In the genomic region with DNA sequence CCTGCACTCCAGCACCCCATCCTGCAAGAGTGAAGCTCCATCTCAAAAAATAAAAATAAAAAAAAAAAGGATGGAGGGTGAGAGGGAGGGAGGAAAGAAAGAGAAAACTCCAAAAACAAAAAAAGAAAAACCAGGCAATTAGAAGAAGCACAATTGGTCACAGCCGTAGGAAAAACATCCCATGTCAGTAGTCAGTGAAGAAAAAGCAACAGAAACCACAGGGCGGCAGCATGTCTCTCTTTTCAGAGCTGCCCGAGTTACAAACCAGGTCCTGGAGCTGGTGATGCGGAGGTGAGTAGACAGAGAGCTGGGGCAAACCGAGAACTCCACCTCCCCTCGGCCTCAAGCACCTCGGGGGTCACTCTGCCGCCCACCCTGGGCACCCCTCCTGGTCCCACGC, we compare ENCODE assay signal across 8 cellular contexts. TPM values are rescaled to one million over a fixed set of nuclear protein-coding genes. Genes with fewer than 3 reads are reported as not detected.
A peak's percentile ranks its signal among the peaks of the same experiment; 100 is the strongest.
DNase-seq lines count a peak whose midpoint lies in the region; ATAC-seq and TF ChIP-seq lines count a peak whose summit lies in the region.
"Not testable (repeated sequence)": the region's sequence is repeated elsewhere in the genome, so short reads cannot be mapped to it uniquely, and the experiment has no call there.

No MANE protein-coding gene starts in this region.

- not testable (repeated sequence) for TF ChIP-seq EP300 in neural cell (conservative IDR thresholded peaks at IDR 0.05; ENCODE audit: poor library complexity, severe bottlenecking)

- H3K4me1 ChIP-seq in BE2C: peaks cover 31% of the 10 kb centered on the region
- H3K4me1 ChIP-seq in right atrium auricular region: peaks cover 0 to 59% of the 10 kb centered on the region in 2 donors

- H3K27ac Mint-ChIP-seq in activated CD4-positive, alpha-beta memory T cell treated with anti-CD3 and anti-CD28 coated beads for 36 hours; stimulated activated naive CD8-positive, alpha-beta T cell treated with anti-CD3 and anti-CD28 coated beads, Interleukin-15, amount 100 ng/mL, for 72 hours: not testable (repeated sequence)

- DNase-seq in BE2C (peak; percentile 75), HCEC 1CT (peak; percentile 57), NOMO-1 treated with DMSO at 0.1 percent for 48 hours (lab: John Stamatoyannopoulos, UW; ENCODE audit: unreplicated experiment) (peak; percentile 6), cerebellum (ENCODE audit: low spot score) (peak; percentile 65), right atrium auricular region (ENCODE audit: low spot score) (peak; percentile 71)
- peak; percentile 53 for DNase-seq in activated CD4-positive, alpha-beta memory T cell treated with anti-CD3 and anti-CD28 coated beads for 36 hours
- DNase-seq in stimulated activated naive CD8-positive, alpha-beta T cell treated with anti-CD3 and anti-CD28 coated beads, Interleukin-15, amount 100 ng/mL, for 72 hours: not testable (repeated sequence)

- not testable (repeated sequence) for H3K27me3 ChIP-seq in BE2C; right atrium auricular region; neural cell (ENCODE audit: insufficient read depth, low read depth, low read length)

- ATAC-seq in stimulated activated naive CD8-positive, alpha-beta T cell treated with anti-CD3 and anti-CD28 coated beads, Interleukin-15, amount 100 ng/mL, for 72 hours: peak; percentile 67

- H3K9me3 Mint-ChIP-seq in activated CD4-positive, alpha-beta memory T cell treated with anti-CD3 and anti-CD28 coated beads for 36 hours; stimulated activated naive CD8-positive, alpha-beta T cell treated with anti-CD3 and anti-CD28 coated beads, Interleukin-15, amount 100 ng/mL, for 72 hours: not testable (repeated sequence)

- not testable (repeated sequence) for H3K79me2 ChIP-seq in neural cell (replicated peaks; ENCODE audit: insufficient read depth, low read length)

- H3K4me3 Mint-ChIP-seq in activated CD4-positive, alpha-beta memory T cell treated with anti-CD3 and anti-CD28 coated beads for 36 hours; stimulated activated naive CD8-positive, alpha-beta T cell treated with anti-CD3 and anti-CD28 coated beads, Interleukin-15, amount 100 ng/mL, for 72 hours: not testable (repeated sequence)

- peak; percentile 62 for TF ChIP-seq CTCF in BE2C (IDR thresholded peaks at IDR 0.05; ENCODE audit: low read depth, low read length)
- TF ChIP-seq CTCF in right atrium auricular region (IDR thresholded peaks at IDR 0.05): peak in 1 of 2 donors; percentile 52
- TF ChIP-seq CTCF in neural cell (IDR thresholded peaks at IDR 0.05; ENCODE audit: poor library complexity, severe bottlenecking): peak; percentile 40

- H3K27me3 Mint-ChIP-seq in activated CD4-positive, alpha-beta memory T cell treated with anti-CD3 and anti-CD28 coated beads for 36 hours; stimulated activated naive CD8-positive, alpha-beta T cell treated with anti-CD3 and anti-CD28 coated beads, Interleukin-15, amount 100 ng/mL, for 72 hours: not testable (repeated sequence)

- peak overlapping the region; percentile 83 to 94 for H3K27ac ChIP-seq in right atrium auricular region
- not testable (repeated sequence) for H3K27ac ChIP-seq in neural cell (ENCODE audit: low read length)

- H3K4me1 Mint-ChIP-seq in activated CD4-positive, alpha-beta memory T cell treated with anti-CD3 and anti-CD28 coated beads for 36 hours (ENCODE audit: low read depth): not testable (repeated sequence)
- H3K4me1 Mint-ChIP-seq in stimulated activated naive CD8-positive, alpha-beta T cell treated with anti-CD3 and anti-CD28 coated beads, Interleukin-15, amount 100 ng/mL, for 72 hours: peaks cover 31% of the 10 kb centered on the region

- H3K9me3 ChIP-seq in BE2C; right atrium auricular region; neural cell (ENCODE audit: low read length): not testable (repeated sequence)

- H3K9me2 ChIP-seq in neural cell (ENCODE audit: insufficient read depth, low read length): not testable (repeated sequence)

- H3K36me3 Mint-ChIP-seq in activated CD4-positive, alpha-beta memory T cell treated with anti-CD3 and anti-CD28 coated beads for 36 hours: not testable (repeated sequence)

- not testable (repeated sequence) for H3K9ac ChIP-seq in neural cell (ENCODE audit: low read length)

- H3K36me3 ChIP-seq in BE2C; right atrium auricular region; neural cell (ENCODE audit: insufficient read depth, low read length): not testable (repeated sequence)

- not testable (repeated sequence) for H3F3A ChIP-seq in neural cell (ENCODE audit: insufficient read depth, low read length, poor library complexity, severe bottlenecking)

- TF ChIP-seq RAD21 in neural cell (conservative IDR thresholded peaks at IDR 0.05): not testable (repeated sequence)

- not testable (repeated sequence) for H4K20me1 ChIP-seq in neural cell (ENCODE audit: insufficient read depth)

- not testable (repeated sequence) for H3K4me2 ChIP-seq in neural cell (ENCODE audit: low read length)

- not testable (repeated sequence) for H3K4me3 ChIP-seq in BE2C (ENCODE audit: low read depth, low read length); neural cell (ENCODE audit: low read length)
- peak overlapping the region in 1 of 2 donors; percentile 24 for H3K4me3 ChIP-seq in right atrium auricular region

- POLR2A ChIA-PET in activated CD4-positive, alpha-beta memory T cell treated with anti-CD3 and anti-CD28 coated beads for 36 hours (lab: Charles Lee): interaction anchor here (0.8 kb wide), 1 partner anchor 34 kb away, joined by 5 read pairs; a partner anchor contains a TSS

- CTCF ChIA-PET in activated CD4-positive, alpha-beta memory T cell treated with anti-CD3 and anti-CD28 coated beads for 36 hours (lab: Charles Lee): interaction anchor here (0.8 to 1.5 kb wide), 3 partner anchors 19 to 35 kb away, joined by 3 to 4 read pairs (median 3); no protein-coding TSS in a partner anchor

- intact Hi-C loops in activated CD4-positive, alpha-beta memory T cell treated with anti-CD3 and anti-CD28 coated beads for 36 hours (cut with micrococcal nuclease): not testable (repeated sequence)

- not testable (repeated sequence) for H2AFZ ChIP-seq in neural cell (ENCODE audit: low read depth, low read length)

TF ChIP-seq in neural cell, 6 proteins besides CTCF, POLR2A, EP300 and RAD21:
- TF ChIP-seq SMC3 (conservative IDR thresholded peaks at IDR 0.05; ENCODE audit: poor library complexity): peak; percentile 35

RNA-seq across cellular contexts. Expression of a gene that starts 14.4 kb away (rescaled TPM):
- polyA plus RNA-seq in BE2C (2012; ENCODE audit: insufficient read depth, insufficient read length, low read depth): 375 TPM
- 10 to 100 TPM; 56.7 to 59.4 TPM for total RNA-seq in activated CD4-positive, alpha-beta memory T cell treated with anti-CD3 and anti-CD28 coated beads for 36 hours
- total RNA-seq in cerebellum: 120 TPM
- 100 to 1,000 TPM; 218 to 276 TPM for total RNA-seq in right atrium auricular region
- 176 and 232 TPM in 2 replicates for polyA plus RNA-seq in neural cell
- 100 and 130 TPM in 2 replicates for polyA minus RNA-seq in neural cell

RNA-seq across cellular contexts. Expression of a gene that starts 27.1 kb away (rescaled TPM):
- polyA plus RNA-seq in BE2C (2012; ENCODE audit: insufficient read depth, insufficient read length, low read depth): 9.1 TPM
- total RNA-seq in activated CD4-positive, alpha-beta memory T cell treated with anti-CD3 and anti-CD28 coated beads for 36 hours: under 1 TPM in 1 of 2 experiments, not detected in 1; 0.33 TPM
- total RNA-seq in cerebellum (11.4 TPM), right atrium auricular region (1 to 10 TPM in 1 of 2 donors, under 1 TPM in 1; 0.31 to 1.4 TPM)
- polyA plus RNA-seq in neural cell: 2.7 and 4.9 TPM in 2 replicates
- polyA minus RNA-seq in neural cell: 0.58 and 0.97 TPM in 2 replicates

RNA-seq across cellular contexts. Expression of a gene that starts 34.3 kb away (rescaled TPM):
- 126 TPM for polyA plus RNA-seq in BE2C (2012; ENCODE audit: insufficient read depth, insufficient read length, low read depth)
- total RNA-seq in activated CD4-positive, alpha-beta memory T cell treated with anti-CD3 and anti-CD28 coated beads for 36 hours: 10 to 100 TPM; 77.1 to 80.3 TPM
- total RNA-seq in cerebellum (23.7 TPM), right atrium auricular region (10 to 100 TPM; 16.1 to 27.0 TPM)
- polyA plus RNA-seq in neural cell: 30.9 and 42.5 TPM in 2 replicates
- 38.0 and 46.0 TPM in 2 replicates for polyA minus RNA-seq in neural cell
